ENCODE assay signal across 21 cellular contexts in the genomic region with DNA sequence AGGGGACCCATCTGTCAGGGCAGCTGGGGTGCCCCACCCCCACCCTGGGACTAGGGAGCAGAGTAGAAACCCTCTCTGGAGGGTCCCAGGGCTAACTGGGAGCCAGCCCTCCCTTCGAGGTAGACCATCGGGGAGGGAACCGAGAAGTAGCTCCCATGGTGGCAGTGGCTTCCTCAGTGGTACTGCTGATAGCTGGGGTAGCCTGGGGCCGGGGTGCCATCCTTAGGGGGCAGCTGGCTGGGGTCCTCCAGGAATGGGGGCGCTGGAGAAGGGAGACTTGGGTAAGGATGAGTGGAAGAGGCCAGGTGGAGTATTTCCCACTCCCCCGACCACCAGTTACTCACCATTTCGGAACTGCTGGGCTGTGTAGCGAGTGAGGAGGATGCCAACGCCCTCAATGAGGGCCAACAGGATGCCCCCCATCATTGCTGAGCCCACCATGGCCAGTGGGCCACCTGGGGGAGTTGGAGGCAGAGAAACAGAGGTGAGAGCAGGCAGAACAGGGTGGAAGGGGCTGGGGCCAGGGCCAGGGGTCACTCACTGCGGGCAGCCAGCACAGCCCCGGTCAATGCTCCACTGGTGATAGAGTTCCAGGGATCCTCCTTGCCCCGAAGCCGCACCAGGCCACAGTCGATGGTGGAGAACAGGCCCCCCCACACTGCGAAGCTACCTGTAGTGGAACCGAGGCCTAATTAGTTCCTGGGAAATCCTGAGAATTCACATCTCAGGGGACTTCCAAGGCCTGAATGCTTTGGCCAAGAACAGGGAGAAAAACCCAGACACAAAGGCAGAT. TPM values are rescaled to one million over a fixed set of nuclear protein-coding genes. Genes with fewer than 3 reads are reported as not detected.
A peak's percentile ranks its signal among the peaks of the same experiment; 100 is the strongest.
DNase-seq lines count a peak whose midpoint lies in the region; ATAC-seq, FAIRE-seq and TF ChIP-seq lines count a peak whose summit lies in the region.
"Had no signal": no experiment of that assay in that cellular context is flagged by ENCODE, and none has a peak within 500 bp of the region (broad histone marks: within the 10 kb centered on the region; RNA-seq: fewer than 3 reads in every experiment).

No MANE protein-coding gene starts in this region.

- no peak for ATAC-seq in activated naive CD4-positive, alpha-beta T cell treated with anti-CD3 and anti-CD28 coated beads, Interleukin-2, amount 50 U/mL, for 72 hours
- no peak for ATAC-seq in K562
- ATAC-seq: GM12878 had no signal

- peaks cover 42% of the 10 kb centered on the region for H3K79me2 ChIP-seq in K562 (ENCODE audit: control insufficient read depth, insufficient read depth, low read length)
- H3K79me2 ChIP-seq in PC-9 (ENCODE audit: low read depth): peaks cover 11% of the 10 kb centered on the region

- no peak for TF ChIP-seq POLR2A in K562 (conservative IDR thresholded peaks at IDR 0.05)

- H3K9ac ChIP-seq in K562 (ENCODE audit: insufficient read depth in 1 of 2, low read depth in 2 of 2, low read length in 2 of 2): no peak overlapping the region; a peak in 1 of 4 replicates
- H3K9ac ChIP-seq: BLaER1 had no signal

- H3K27ac ChIP-seq in K562 (ENCODE audit: extremely low read depth, low read depth, low read length) (no peak overlapping the region), PC-9 (no peak overlapping the region)
- H3K27ac ChIP-seq: BLaER1 had no signal

- DNase-seq in activated naive CD4-positive, alpha-beta T cell treated with anti-CD3 and anti-CD28 coated beads, Interleukin-2, amount 50 U/mL, for 72 hours (ENCODE audit: low spot score in 2 of 2): no peak
- DNase-seq in activated naive CD4-positive, alpha-beta T cell treated with anti-CD3 and anti-CD28 coated beads for 36 hours: no peak
- DNase-seq in K562 (ENCODE audit: extremely low read depth in 1 of 4, low spot score in 3 of 4) (no peak), neural crest cell (ENCODE audit: low read depth, low spot score) (no peak), ureter (ENCODE audit: low spot score) (peak; percentile 26), PC-9 (no peak), islet precursor cell (no peak), pons (ENCODE audit: low spot score) (no peak)
- DNase-seq: 8988T; CD8-positive, alpha-beta memory T cell; COR-L47; DMS 273 treated with DMSO at 0.1 percent for 48 hours; DMS53; DND-41; EL had no signal

- WGBS in K562 (ENCODE audit: insufficient coverage, low coverage, missing lambda C conversion rate): 98% methylated on average over 8 of the region's 16 CpGs

- no peak overlapping the region for H2AFZ ChIP-seq in K562 (ENCODE audit: low read depth, low read length)
- no peak overlapping the region for H2AFZ ChIP-seq in PC-9

- H3K4me3 ChIP-seq in K562 (no peak overlapping the region), PC-9 (no peak overlapping the region)
- H3K4me3 ChIP-seq: BLaER1, GM12878, HAP-1 had no signal

- BruUV-seq in K562 (replicated peaks; lab: Mats Ljungman, UMichigan) (no TSS peak), PC-9 (replicated peaks; lab: Mats Ljungman, UMichigan) (no TSS peak)

- H3K4me3 Mint-ChIP-seq in activated naive CD4-positive, alpha-beta T cell treated with anti-CD3 and anti-CD28 coated beads for 36 hours: no peak overlapping the region
- H3K4me3 Mint-ChIP-seq in neural crest cell: peak overlapping the region; percentile 57

- peaks cover 0 to 16% of the 10 kb centered on the region in 2 donors for H3K36me3 Mint-ChIP-seq in activated naive CD4-positive, alpha-beta T cell treated with anti-CD3 and anti-CD28 coated beads, Interleukin-2, amount 50 U/mL, for 72 hours
- H3K36me3 Mint-ChIP-seq in activated naive CD4-positive, alpha-beta T cell treated with anti-CD3 and anti-CD28 coated beads for 36 hours (ENCODE audit: low read depth): peaks cover 6% of the 10 kb centered on the region
- H3K36me3 Mint-ChIP-seq in neural crest cell (ENCODE audit: low read depth): peaks cover 3% of the 10 kb centered on the region

- CTCF ChIA-PET in activated naive CD4-positive, alpha-beta T cell treated with anti-CD3 and anti-CD28 coated beads for 36 hours (lab: Charles Lee): interaction anchor here (0.6 to 3.0 kb wide), 3 partner anchors 53 to 144 kb away, joined by 3 to 15 read pairs (median 3); no protein-coding TSS in a partner anchor
- CTCF ChIA-PET in K562 (lab: Yijun Ruan, JAX; ENCODE audit: low intra/inter-chr PET ratio) (no interaction called here), PC-9 (lab: Charles Lee) (no interaction called here)

- peaks cover 7% of the 10 kb centered on the region; the same call in 1 of the 2 replicates for H4K20me1 ChIP-seq in K562 (replicated peaks; ENCODE audit: control insufficient read depth, insufficient read depth, low read length)
- H4K20me1 ChIP-seq in PC-9 (ENCODE audit: insufficient read depth): no peaks in the 10 kb centered on the region

- H3K27me3 ChIP-seq in K562 (ENCODE audit: control insufficient read depth in 2 of 2, insufficient read depth in 2 of 2, low read length in 2 of 2) (no peaks in the 10 kb centered on the region), PC-9 (ENCODE audit: insufficient read depth, low read depth) (no peaks in the 10 kb centered on the region)

- no peaks in the 10 kb centered on the region for H3K27me3 Mint-ChIP-seq in activated naive CD4-positive, alpha-beta T cell treated with anti-CD3 and anti-CD28 coated beads for 36 hours (ENCODE audit: low read depth)
- peaks cover 2% of the 10 kb centered on the region for H3K27me3 Mint-ChIP-seq in neural crest cell (ENCODE audit: low read depth)

- H3K27ac Mint-ChIP-seq in activated naive CD4-positive, alpha-beta T cell treated with anti-CD3 and anti-CD28 coated beads, Interleukin-2, amount 50 U/mL, for 72 hours: peak overlapping the region; percentile 14 to 66
- H3K27ac Mint-ChIP-seq in activated naive CD4-positive, alpha-beta T cell treated with anti-CD3 and anti-CD28 coated beads for 36 hours: no peak overlapping the region
- H3K27ac Mint-ChIP-seq in neural crest cell (ENCODE audit: unreplicated experiment): peak overlapping the region; percentile 12

- no peak for TF ChIP-seq RAD21 in K562 (CRISPR knock-in tag; conservative IDR thresholded peaks at IDR 0.05 in 1 of 2, IDR thresholded peaks at IDR 0.05 in 1 of 2)

- intact Hi-C loops in activated naive CD4-positive, alpha-beta T cell treated with anti-CD3 and anti-CD28 coated beads for 36 hours (cut with micrococcal nuclease): loop anchor here (5.0 kb wide), 1 partner anchor 261 kb away; no protein-coding TSS in a partner anchor
- intact Hi-C loops in K562 (cut with micrococcal nuclease): no loop called here
- intact Hi-C loops in PC-9 (cut with micrococcal nuclease; ENCODE audit: unreplicated experiment): no loop called here

- FAIRE-seq in K562 (lab: Jason Lieb, UNC): no peak
- FAIRE-seq: GM12878, H1 had no signal

- H3K4me2 ChIP-seq in K562 (ENCODE audit: insufficient read depth, low read length) (no peak overlapping the region), PC-9 (no peak overlapping the region)
- H3K4me2 ChIP-seq: BLaER1 had no signal

- H3K4me1 ChIP-seq in K562 (replicated peaks in 1 of 2; ENCODE audit: control insufficient read depth in 2 of 2, insufficient read depth in 2 of 2, low read length in 2 of 2) (peaks cover 10 to 36% of the 10 kb centered on the region in 2 experiments; a peak in 4 of 5 replicates), PC-9 (replicated peaks; ENCODE audit: insufficient read depth) (no peaks in the 10 kb centered on the region)

- no peaks in the 10 kb centered on the region for H3K9me2 ChIP-seq in PC-9 (ENCODE audit: insufficient read depth)

- H3F3A ChIP-seq in PC-9 (ENCODE audit: insufficient read depth, low read depth): no peaks in the 10 kb centered on the region

- H3K36me3 ChIP-seq in K562 (ENCODE audit: control insufficient read depth, insufficient read depth, low read length) (peaks cover 37% of the 10 kb centered on the region; the same call in 2 of the 3 replicates), PC-9 (ENCODE audit: low read depth) (no peaks in the 10 kb centered on the region)

- no peak for TF ChIP-seq EP300 in K562 (IDR thresholded peaks at IDR 0.05; ENCODE audit: low read length)

- H3K9me1 ChIP-seq in K562 (ENCODE audit: control insufficient read depth, insufficient read depth, low read length): no peaks in the 10 kb centered on the region

- TF ChIP-seq CTCF in K562 (IDR thresholded peaks at IDR 0.05 in 2 of 3, conservative IDR thresholded peaks at IDR 0.05 in 1 of 3; ENCODE audit: insufficient read depth in 2 of 3, low read depth in 1 of 3, low read length in 3 of 3) (no peak), neural crest cell (conservative IDR thresholded peaks at IDR 0.05) (no peak), PC-9 (conservative IDR thresholded peaks at IDR 0.05) (no peak)

- H3K4me1 Mint-ChIP-seq in activated naive CD4-positive, alpha-beta T cell treated with anti-CD3 and anti-CD28 coated beads for 36 hours (ENCODE audit: low read depth): peaks cover 31% of the 10 kb centered on the region
- H3K4me1 Mint-ChIP-seq in neural crest cell: peaks cover 36% of the 10 kb centered on the region

- POLR2A ChIA-PET in K562 (lab: Yijun Ruan, JAX): interaction anchor here (0.8 kb wide), 1 partner anchor 18 kb away, joined by 3 read pairs; a partner anchor contains a TSS
- POLR2A ChIA-PET in PC-9 (lab: Charles Lee; ENCODE audit: unreplicated experiment): no interaction called here

- in situ Hi-C loops in K562 (cut with MboI): no loop called here

- H3K9me3 ChIP-seq in K562 (replicated peaks; ENCODE audit: control insufficient read depth, insufficient read depth, low read depth, low read length) (no peaks in the 10 kb centered on the region), PC-9 (ENCODE audit: insufficient read depth, low read depth) (no peaks in the 10 kb centered on the region)
- H3K9me3 ChIP-seq: HAP-1 had no signal

- H3K9me3 Mint-ChIP-seq in activated naive CD4-positive, alpha-beta T cell treated with anti-CD3 and anti-CD28 coated beads, Interleukin-2, amount 50 U/mL, for 72 hours: no peaks in the 10 kb centered on the region
- H3K9me3 Mint-ChIP-seq in activated naive CD4-positive, alpha-beta T cell treated with anti-CD3 and anti-CD28 coated beads for 36 hours: no peaks in the 10 kb centered on the region
- no peaks in the 10 kb centered on the region for H3K9me3 Mint-ChIP-seq in neural crest cell
- H3K9me3 Mint-ChIP-seq: CD8-positive, alpha-beta memory T cell had no signal

RNA-seq across cellular contexts. Expression of a gene that starts 3.8 kb away (rescaled TPM):
- 10 to 100 TPM; 61.4 to 86.4 TPM for total RNA-seq in activated naive CD4-positive, alpha-beta T cell treated with anti-CD3 and anti-CD28 coated beads, Interleukin-2, amount 50 U/mL, for 72 hours
- total RNA-seq in activated naive CD4-positive, alpha-beta T cell treated with anti-CD3 and anti-CD28 coated beads for 36 hours: 10 to 100 TPM; 88.0 to 94.9 TPM
- 26.5 and 78.9 TPM in 2 replicates for total RNA-seq in K562 (2011; cell fraction: chromatin; rRNA removed; ENCODE audit: low replicate concordance)
- total RNA-seq in K562 (2011; cell fraction: nucleolus; rRNA removed): 91.7 and 100 TPM in 2 replicates
- 70.7 and 84.2 TPM in 2 replicates for total RNA-seq in K562 (2011; cell fraction: nucleoplasm; rRNA removed)
- total RNA-seq in K562 (2014; rRNA removed) (122 and 171 TPM in 2 replicates), K562 (2014; rRNA removed; fragmentation: Illumina TruSeq; extraction: Trizol) (45.7 and 66.0 TPM in 2 replicates), K562 (2015; rRNA removed; fragmentation: Illumina TruSeq; extraction: Trizol) (94.8 and 95.4 TPM in 2 replicates), K562 (2021) (156 and 158 TPM in 2 replicates), neural crest cell (86.0 and 95.7 TPM in 2 replicates), ureter (50.6 TPM), PC-9 (2021) (44.9 and 54.1 TPM in 2 replicates)
- polyA plus RNA-seq in K562 (2011; rRNA removed) (115 and 134 TPM in 2 replicates), K562 (2014; fragmentation: Illumina TruSeq; extraction: Trizol) (140 and 176 TPM in 2 replicates), K562 (2014; fragmentation: Nextera tagmentation; extraction: Ambion mirVana) (10 to 100 TPM in 1 of 2 experiments, 1 to 10 TPM in 1; 9.9 to 69.0 TPM), K562 (2014; rRNA removed) (176 and 184 TPM in 2 replicates)
- polyA plus RNA-seq in K562 (2011; cell fraction: cytosol; rRNA removed): 212 and 458 TPM in 2 replicates
- polyA plus RNA-seq in K562 (2011; cell fraction: nucleus; rRNA removed): 115 and 134 TPM in 2 replicates
- 154 and 205 TPM in 2 replicates for polyA plus RNA-seq in K562 (2012)
- polyA minus RNA-seq in K562 (2011; rRNA and poly(A)+ RNA removed): 23.1 and 34.0 TPM in 2 replicates
- 48.4 and 49.6 TPM in 2 replicates for polyA minus RNA-seq in K562 (2011; cell fraction: cytosol; rRNA and poly(A)+ RNA removed)
- polyA minus RNA-seq in K562 (2011; cell fraction: nucleus; rRNA and poly(A)+ RNA removed): 19.5 and 26.3 TPM in 2 replicates

RNA-seq across cellular contexts. Expression of a gene that starts 4.0 kb away (rescaled TPM):
- 10 to 100 TPM; 77.2 to 79.3 TPM for total RNA-seq in activated naive CD4-positive, alpha-beta T cell treated with anti-CD3 and anti-CD28 coated beads, Interleukin-2, amount 50 U/mL, for 72 hours
- 10 to 100 TPM; 86.8 to 94.5 TPM for total RNA-seq in activated naive CD4-positive, alpha-beta T cell treated with anti-CD3 and anti-CD28 coated beads for 36 hours
- 76.7 and 135 TPM in 2 replicates for total RNA-seq in K562 (2011; cell fraction: chromatin; rRNA removed; ENCODE audit: low replicate concordance)
- 111 and 112 TPM in 2 replicates for total RNA-seq in K562 (2011; cell fraction: nucleolus; rRNA removed)
- 85.1 and 93.2 TPM in 2 replicates for total RNA-seq in K562 (2011; cell fraction: nucleoplasm; rRNA removed)
- total RNA-seq in K562 (2014; rRNA removed) (255 and 262 TPM in 2 replicates), K562 (2014; rRNA removed; fragmentation: Illumina TruSeq; extraction: Trizol) (64.7 and 75.4 TPM in 2 replicates), K562 (2015; rRNA removed; fragmentation: Illumina TruSeq; extraction: Trizol) (112 and 113 TPM in 2 replicates), K562 (2021) (182 and 197 TPM in 2 replicates), neural crest cell (98.4 and 101 TPM in 2 replicates), ureter (65.1 TPM), PC-9 (2021) (36.4 and 39.4 TPM in 2 replicates)
- polyA plus RNA-seq in K562 (2011; rRNA removed) (72.8 and 81.5 TPM in 2 replicates), K562 (2014; fragmentation: Illumina TruSeq; extraction: Trizol) (227 and 228 TPM in 2 replicates), K562 (2014; fragmentation: Nextera tagmentation; extraction: Ambion mirVana) (10 to 100 TPM; 41.3 to 77.0 TPM), K562 (2014; rRNA removed) (172 and 186 TPM in 2 replicates)
- polyA plus RNA-seq in K562 (2011; cell fraction: cytosol; rRNA removed): 93.1 and 155 TPM in 2 replicates
- 195 and 239 TPM in 2 replicates for polyA plus RNA-seq in K562 (2011; cell fraction: nucleus; rRNA removed)
- polyA plus RNA-seq in K562 (2012): 178 and 226 TPM in 2 replicates
- polyA minus RNA-seq in K562 (2011; rRNA and poly(A)+ RNA removed): 50.6 and 77.1 TPM in 2 replicates
- 89.3 and 96.8 TPM in 2 replicates for polyA minus RNA-seq in K562 (2011; cell fraction: cytosol; rRNA and poly(A)+ RNA removed)
- 30.7 and 37.7 TPM in 2 replicates for polyA minus RNA-seq in K562 (2011; cell fraction: nucleus; rRNA and poly(A)+ RNA removed)

RNA-seq across cellular contexts. Expression of a gene that starts 17.7 kb away (rescaled TPM):
- total RNA-seq in activated naive CD4-positive, alpha-beta T cell treated with anti-CD3 and anti-CD28 coated beads, Interleukin-2, amount 50 U/mL, for 72 hours: 10 to 100 TPM; 18.3 to 22.2 TPM
- total RNA-seq in activated naive CD4-positive, alpha-beta T cell treated with anti-CD3 and anti-CD28 coated beads for 36 hours: 10 to 100 TPM; 23.9 to 26.7 TPM
- total RNA-seq in K562 (2011; cell fraction: chromatin; rRNA removed; ENCODE audit: low replicate concordance): 43.4 and 77.8 TPM in 2 replicates
- total RNA-seq in K562 (2011; cell fraction: nucleolus; rRNA removed): 85.0 and 85.7 TPM in 2 replicates
- total RNA-seq in K562 (2011; cell fraction: nucleoplasm; rRNA removed): 78.3 and 79.2 TPM in 2 replicates
- total RNA-seq in K562 (2014; rRNA removed) (18.0 and 22.3 TPM in 2 replicates), K562 (2014; rRNA removed; fragmentation: Illumina TruSeq; extraction: Trizol) (19.6 and 19.8 TPM in 2 replicates), K562 (2015; rRNA removed; fragmentation: Illumina TruSeq; extraction: Trizol) (19.2 and 20.0 TPM in 2 replicates), K562 (2021) (32.3 and 38.9 TPM in 2 replicates), neural crest cell (20.0 and 22.6 TPM in 2 replicates), ureter (38.4 TPM), PC-9 (2021) (24.1 and 29.6 TPM in 2 replicates)
- polyA plus RNA-seq in K562 (2011; rRNA removed) (37.4 and 59.3 TPM in 2 replicates), K562 (2014; fragmentation: Illumina TruSeq; extraction: Trizol) (37.6 and 42.6 TPM in 2 replicates), K562 (2014; fragmentation: Nextera tagmentation; extraction: Ambion mirVana) (1 to 10 TPM; 3.3 to 5.2 TPM), K562 (2014; rRNA removed) (32.3 and 36.5 TPM in 2 replicates)
- 99.1 and 114 TPM in 2 replicates for polyA plus RNA-seq in K562 (2011; cell fraction: cytosol; rRNA removed)
- 79.9 and 86.5 TPM in 2 replicates for polyA plus RNA-seq in K562 (2011; cell fraction: nucleus; rRNA removed)
- polyA plus RNA-seq in K562 (2012): 27.7 and 32.6 TPM in 2 replicates
- 32.1 and 45.8 TPM in 2 replicates for polyA minus RNA-seq in K562 (2011; rRNA and poly(A)+ RNA removed)
- 25.4 and 31.9 TPM in 2 replicates for polyA minus RNA-seq in K562 (2011; cell fraction: cytosol; rRNA and poly(A)+ RNA removed)
- 12.7 and 17.7 TPM in 2 replicates for polyA minus RNA-seq in K562 (2011; cell fraction: nucleus; rRNA and poly(A)+ RNA removed)

RNA-seq across cellular contexts. Expression of a gene that starts 25.1 kb away (rescaled TPM):
- 100 to 1,000 TPM; 264 to 357 TPM for total RNA-seq in activated naive CD4-positive, alpha-beta T cell treated with anti-CD3 and anti-CD28 coated beads, Interleukin-2, amount 50 U/mL, for 72 hours
- total RNA-seq in activated naive CD4-positive, alpha-beta T cell treated with anti-CD3 and anti-CD28 coated beads for 36 hours: 100 to 1,000 TPM; 634 to 648 TPM
- total RNA-seq in K562 (2011; cell fraction: chromatin; rRNA removed; ENCODE audit: low replicate concordance): 237 and 416 TPM in 2 replicates
- total RNA-seq in K562 (2011; cell fraction: nucleolus; rRNA removed): 275 and 304 TPM in 2 replicates
- 289 and 300 TPM in 2 replicates for total RNA-seq in K562 (2011; cell fraction: nucleoplasm; rRNA removed)
- total RNA-seq in K562 (2014; rRNA removed) (110 and 140 TPM in 2 replicates), K562 (2014; rRNA removed; fragmentation: Illumina TruSeq; extraction: Trizol) (101 and 103 TPM in 2 replicates), K562 (2015; rRNA removed; fragmentation: Illumina TruSeq; extraction: Trizol) (104 and 108 TPM in 2 replicates), K562 (2021) (138 and 147 TPM in 2 replicates), neural crest cell (12.5 and 13.4 TPM in 2 replicates), ureter (13.6 TPM), PC-9 (2021) (3.6 and 4.4 TPM in 2 replicates)
- polyA plus RNA-seq in K562 (2011; rRNA removed) (161 and 197 TPM in 2 replicates), K562 (2014; fragmentation: Illumina TruSeq; extraction: Trizol) (187 and 191 TPM in 2 replicates), K562 (2014; fragmentation: Nextera tagmentation; extraction: Ambion mirVana) (10 to 100 TPM; 67.6 to 91.4 TPM), K562 (2014; rRNA removed) (101 and 102 TPM in 2 replicates)
- polyA plus RNA-seq in K562 (2011; cell fraction: cytosol; rRNA removed): 177 and 205 TPM in 2 replicates
- 230 and 303 TPM in 2 replicates for polyA plus RNA-seq in K562 (2011; cell fraction: nucleus; rRNA removed)
- polyA plus RNA-seq in K562 (2012): 122 and 192 TPM in 2 replicates
- polyA minus RNA-seq in K562 (2011; rRNA and poly(A)+ RNA removed): 101 and 109 TPM in 2 replicates
- 72.5 and 90.1 TPM in 2 replicates for polyA minus RNA-seq in K562 (2011; cell fraction: cytosol; rRNA and poly(A)+ RNA removed)
- polyA minus RNA-seq in K562 (2011; cell fraction: nucleus; rRNA and poly(A)+ RNA removed): 79.4 and 90.6 TPM in 2 replicates

RNA-seq across cellular contexts. Expression of a gene that starts 58.3 kb away (rescaled TPM):
- total RNA-seq in activated naive CD4-positive, alpha-beta T cell treated with anti-CD3 and anti-CD28 coated beads, Interleukin-2, amount 50 U/mL, for 72 hours: 1 to 10 TPM; 1.0 to 2.7 TPM
- total RNA-seq in activated naive CD4-positive, alpha-beta T cell treated with anti-CD3 and anti-CD28 coated beads for 36 hours: 1 to 10 TPM; 1.7 to 1.9 TPM
- not detected in 2 replicates for total RNA-seq in K562 (2011; cell fraction: chromatin; rRNA removed; ENCODE audit: low replicate concordance)
- total RNA-seq in K562 (2011; cell fraction: nucleolus; rRNA removed): not detected in 2 replicates
- total RNA-seq in K562 (2011; cell fraction: nucleoplasm; rRNA removed): not detected in 2 replicates
- total RNA-seq in K562 (2014; rRNA removed) (0.54 and 0.61 TPM in 2 replicates), K562 (2014; rRNA removed; fragmentation: Illumina TruSeq; extraction: Trizol) (not detected in 2 replicates), K562 (2015; rRNA removed; fragmentation: Illumina TruSeq; extraction: Trizol) (not detected in 2 replicates), K562 (2021) (0.36 and 0.55 TPM in 2 replicates), neural crest cell (9.3 and 12.7 TPM in 2 replicates), ureter (4.5 TPM), PC-9 (2021) (not detected in 2 replicates)
- polyA plus RNA-seq in K562 (2011; rRNA removed) (0.16 TPM in 1 of 2 replicates, not detected in the other), K562 (2014; fragmentation: Illumina TruSeq; extraction: Trizol) (not detected in 2 replicates), K562 (2014; fragmentation: Nextera tagmentation; extraction: Ambion mirVana) (not detected), K562 (2014; rRNA removed) (0.07 and 0.85 TPM in 2 replicates)
- 0.04 and 0.39 TPM in 2 replicates for polyA plus RNA-seq in K562 (2011; cell fraction: cytosol; rRNA removed)
- 0.63 TPM in 1 of 2 replicates, not detected in the other for polyA plus RNA-seq in K562 (2011; cell fraction: nucleus; rRNA removed)
- 0.29 and 0.40 TPM in 2 replicates for polyA plus RNA-seq in K562 (2012)
- 1.2 TPM in 1 of 2 replicates, not detected in the other for polyA minus RNA-seq in K562 (2011; rRNA and poly(A)+ RNA removed)
- polyA minus RNA-seq in K562 (2011; cell fraction: cytosol; rRNA and poly(A)+ RNA removed): not detected in 2 replicates
- not detected in 2 replicates for polyA minus RNA-seq in K562 (2011; cell fraction: nucleus; rRNA and poly(A)+ RNA removed)
- total RNA-seq: GM12878, HT-29 had no signal
- polyA plus RNA-seq: AG04450 had no signal
